13 cellular contexts compared by ENCODE assay signal in the genomic region with DNA sequence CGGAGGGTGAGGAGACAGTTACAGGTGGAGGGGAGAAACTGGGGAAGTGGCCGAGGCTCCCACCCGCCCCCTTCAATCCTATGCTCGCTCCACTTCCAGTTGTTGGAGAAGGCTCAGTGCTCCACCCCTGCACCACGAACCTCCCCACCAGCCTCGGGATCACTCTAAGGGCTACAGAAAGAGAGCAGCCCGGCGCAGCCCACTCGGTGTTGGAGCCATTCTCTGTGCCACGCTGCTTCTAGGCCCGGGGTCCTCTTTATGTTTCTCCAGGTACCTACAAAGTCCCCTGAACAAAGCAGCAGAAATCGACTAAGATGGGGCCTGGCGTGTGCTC. TPM values are rescaled to one million over a fixed set of nuclear protein-coding genes. Genes with fewer than 3 reads are reported as not detected.
DNase-seq lines count a peak whose midpoint lies in the region; ATAC-seq and TF ChIP-seq lines count a peak whose summit lies in the region.
"Had no signal": no experiment of that assay in that cellular context is flagged by ENCODE, and none has a peak within 500 bp of the region (broad histone marks: within the 10 kb centered on the region; RNA-seq: fewer than 3 reads in every experiment).

No MANE protein-coding gene starts in this region.

- no peak overlapping the region for H3K4me3 Mint-ChIP-seq in dendritic cell treated with granulocyte-macrophage colony-stimulating factor and Interleukin-4, amounts not matched to agents 40 ng/mL and 50 ng/mL, for 4 days
- H3K4me3 Mint-ChIP-seq in activated T-helper 17 cell treated with anti-CD3 and anti-CD28 coated beads, Interleukin-2, amount 50 U/mL, for 72 hours, result no peak overlapping the region
- H3K4me3 Mint-ChIP-seq: activated naive CD4-positive, alpha-beta T cell treated with anti-CD3 and anti-CD28 coated beads, Interleukin-2, amount 50 U/mL, for 24 hours; naive thymus-derived CD4-positive, alpha-beta T cell had no signal

- H2BK15ac ChIP-seq in IMR-90 (ENCODE audit: low read depth, low read length) (peak overlapping the region; percentile 95; the same call in 2 of the 3 replicates), mesenchymal stem cell (ENCODE audit: low read depth, poor library complexity, severe bottlenecking) (peak overlapping the region; percentile 39)

- H3K18ac ChIP-seq in IMR-90 (ENCODE audit: low read depth, low read length) (peak overlapping the region; percentile 79), mesenchymal stem cell (ENCODE audit: low read depth in 1 of 2, low read length in 2 of 2) (peak overlapping the region; percentile 96 to 99)

- H2AK5ac ChIP-seq in IMR-90 (ENCODE audit: low read depth, low read length), result peak overlapping the region; percentile 97
- H2AK5ac ChIP-seq in mesenchymal stem cell (ENCODE audit: low read length, severe bottlenecking), result peak overlapping the region; percentile 100

- H4K5ac ChIP-seq in IMR-90 (ENCODE audit: low read depth, low read length), result peak overlapping the region; percentile 95

- peaks cover 17 to 76% of the 10 kb centered on the region in 2 experiments for H3K79me1 ChIP-seq in IMR-90 (ENCODE audit: low read depth in 1 of 2, low read length in 2 of 2)
- peaks cover 14% of the 10 kb centered on the region for H3K79me1 ChIP-seq in mesenchymal stem cell (replicated peaks; ENCODE audit: low read length, poor library complexity, severe bottlenecking)

- no peak for DNase-seq in IMR-90
- no peak for DNase-seq in mesenchymal stem cell
- DNase-seq in mucosa of gallbladder (ENCODE audit: low spot score), result no peak
- DNase-seq: activated CD4-positive, CD25-positive, alpha-beta regulatory T cell; naive thymus-derived CD4-positive, alpha-beta T cell; NCI-H1417 had no signal

- H3K4me3 ChIP-seq in IMR-90 (ENCODE audit: insufficient read depth, low read depth, low read length), result no peak overlapping the region
- peak overlapping the region in 1 of 2 experiments; percentile 69 for H3K4me3 ChIP-seq in mesenchymal stem cell (ENCODE audit: insufficient read depth in 1 of 2, low read depth in 1 of 2, low read length in 2 of 2)
- peak overlapping the region in 1 of 2 donors; percentile 29 for H3K4me3 ChIP-seq in stomach smooth muscle (ENCODE audit: low read length in 2 of 2)

- in situ Hi-C loops in IMR-90 (cut with MboI; ENCODE audit: low sequenced_read_pairs), result no loop called here

- H3K14ac ChIP-seq in IMR-90 (replicated peaks; ENCODE audit: low read depth, low read length) (peak overlapping the region; percentile 98), mesenchymal stem cell (ENCODE audit: low read length in 2 of 2) (peak overlapping the region in 1 of 2 experiments; percentile 89)

- peak overlapping the region; percentile 75 for H3K9ac ChIP-seq in IMR-90 (ENCODE audit: low read depth, low read length)
- peak overlapping the region; percentile 82 for H3K9ac ChIP-seq in mesenchymal stem cell (ENCODE audit: low read length)
- no peak overlapping the region for H3K9ac ChIP-seq in stomach smooth muscle (ENCODE audit: low read length in 2 of 2)

- H2BK5ac ChIP-seq in IMR-90 (ENCODE audit: low read depth, low read length, poor library complexity, severe bottlenecking), result peak overlapping the region; percentile 98
- H2BK5ac ChIP-seq in mesenchymal stem cell (ENCODE audit: low read depth, low read length, poor library complexity, severe bottlenecking), result peak overlapping the region; percentile 94

- H3K36me3 ChIP-seq in IMR-90 (ENCODE audit: control insufficient read depth, insufficient read depth, low read length) (peaks cover 22% of the 10 kb centered on the region), mesenchymal stem cell (ENCODE audit: control insufficient read depth in 1 of 2, insufficient read depth in 2 of 2, low read depth in 1 of 2, low read length in 2 of 2) (peaks cover 21 to 69% of the 10 kb centered on the region in 2 experiments), stomach smooth muscle (ENCODE audit: control insufficient read depth in 2 of 2, insufficient read depth in 2 of 2, low read length in 2 of 2) (no peaks in the 10 kb centered on the region)

- H3K27ac Mint-ChIP-seq in dendritic cell treated with granulocyte-macrophage colony-stimulating factor and Interleukin-4, amounts not matched to agents 40 ng/mL and 50 ng/mL, for 4 days, result peak overlapping the region; percentile 77
- H3K27ac Mint-ChIP-seq in activated T-helper 17 cell treated with anti-CD3 and anti-CD28 coated beads, Interleukin-2, amount 50 U/mL, for 72 hours, result no peak overlapping the region
- H3K27ac Mint-ChIP-seq: activated naive CD4-positive, alpha-beta T cell treated with anti-CD3 and anti-CD28 coated beads, Interleukin-2, amount 50 U/mL, for 24 hours; naive thymus-derived CD4-positive, alpha-beta T cell had no signal

- H3K4me1 Mint-ChIP-seq in dendritic cell treated with granulocyte-macrophage colony-stimulating factor and Interleukin-4, amounts not matched to agents 40 ng/mL and 50 ng/mL, for 4 days (ENCODE audit: low read depth), result peaks cover 57% of the 10 kb centered on the region
- no peaks in the 10 kb centered on the region for H3K4me1 Mint-ChIP-seq in activated T-helper 17 cell treated with anti-CD3 and anti-CD28 coated beads, Interleukin-2, amount 50 U/mL, for 72 hours
- H3K4me1 Mint-ChIP-seq: activated naive CD4-positive, alpha-beta T cell treated with anti-CD3 and anti-CD28 coated beads, Interleukin-2, amount 50 U/mL, for 24 hours had no signal

- H3K27me3 Mint-ChIP-seq in dendritic cell treated with granulocyte-macrophage colony-stimulating factor and Interleukin-4, amounts not matched to agents 40 ng/mL and 50 ng/mL, for 4 days, result peaks cover 2% of the 10 kb centered on the region
- peaks cover 6% of the 10 kb centered on the region for H3K27me3 Mint-ChIP-seq in activated T-helper 17 cell treated with anti-CD3 and anti-CD28 coated beads, Interleukin-2, amount 50 U/mL, for 72 hours
- H3K27me3 Mint-ChIP-seq: activated naive CD4-positive, alpha-beta T cell treated with anti-CD3 and anti-CD28 coated beads, Interleukin-2, amount 50 U/mL, for 24 hours; naive thymus-derived CD4-positive, alpha-beta T cell had no signal

- peak overlapping the region; percentile 98 for H2BK20ac ChIP-seq in IMR-90 (ENCODE audit: low read depth, low read length)

- H3K4me2 ChIP-seq in IMR-90 (ENCODE audit: low read depth, low read length) (peak overlapping the region; percentile 45), mesenchymal stem cell (ENCODE audit: low read length, poor library complexity, severe bottlenecking) (no peak overlapping the region)

- H3K9me1 ChIP-seq in IMR-90 (ENCODE audit: insufficient read depth, low read length), result peaks cover 25% of the 10 kb centered on the region

- 43% methylated on average over 3 of the region's 13 CpGs; no CpG with 5 or more reads in 1 of the 2 experiments for WGBS in IMR-90 (ENCODE audit: extremely low coverage in 2 of 2, insufficient read length in 1 of 2), 2 experiments
- 55% methylated on average over 13 of the region's 13 CpGs for WGBS in mesenchymal stem cell

- TF ChIP-seq CTCF in IMR-90 (conservative IDR thresholded peaks at IDR 0.05; ENCODE audit: low read depth, low read length), result no peak

- no peaks in the 10 kb centered on the region for H3K9me3 Mint-ChIP-seq in dendritic cell treated with granulocyte-macrophage colony-stimulating factor and Interleukin-4, amounts not matched to agents 40 ng/mL and 50 ng/mL, for 4 days
- no peaks in the 10 kb centered on the region for H3K9me3 Mint-ChIP-seq in activated T-helper 17 cell treated with anti-CD3 and anti-CD28 coated beads, Interleukin-2, amount 50 U/mL, for 72 hours
- H3K9me3 Mint-ChIP-seq: activated naive CD4-positive, alpha-beta T cell treated with anti-CD3 and anti-CD28 coated beads, Interleukin-2, amount 50 U/mL, for 24 hours; naive thymus-derived CD4-positive, alpha-beta T cell had no signal

- H2AFZ ChIP-seq in IMR-90 (replicated peaks; ENCODE audit: low read length, poor library complexity) (peak overlapping the region; percentile 86), mesenchymal stem cell (ENCODE audit: low read depth, low read length) (no peak overlapping the region)

- no peak; the same call in 1 of the 2 replicates for TF ChIP-seq POLR2A in IMR-90 (IDR thresholded peaks at IDR 0.05; ENCODE audit: low read depth, low read length)

- H3K56ac ChIP-seq in IMR-90 (ENCODE audit: extremely low read depth, insufficient read depth, low read length), result peak overlapping the region; percentile 99

- peak overlapping the region; percentile 98 for H3K27ac ChIP-seq in IMR-90 (ENCODE audit: insufficient read depth, low read length)
- peak overlapping the region; percentile 92 for H3K27ac ChIP-seq in mesenchymal stem cell (ENCODE audit: low read length, poor library complexity, severe bottlenecking)
- H3K27ac ChIP-seq in stomach smooth muscle (ENCODE audit: low read length), result peak overlapping the region; percentile 55

- H4K8ac ChIP-seq in IMR-90 (ENCODE audit: low read depth in 2 of 2, low read length in 2 of 2), result peak overlapping the region; percentile 98 to 100
- H4K8ac ChIP-seq in mesenchymal stem cell (ENCODE audit: low read length), result peak overlapping the region; percentile 99

- no peaks in the 10 kb centered on the region for H3K27me3 ChIP-seq in IMR-90 (ENCODE audit: control insufficient read depth, insufficient read depth, low read length)
- H3K27me3 ChIP-seq in mesenchymal stem cell (ENCODE audit: control insufficient read depth in 1 of 2, insufficient read depth in 1 of 2, low read length in 2 of 2), result no peaks in the 10 kb centered on the region
- no peaks in the 10 kb centered on the region for H3K27me3 ChIP-seq in stomach smooth muscle (ENCODE audit: control insufficient read depth in 1 of 2, insufficient read depth in 2 of 2, low read length in 2 of 2)

- intact Hi-C loops in IMR-90 (cut with micrococcal nuclease), result loop anchor here (1.0 kb wide), 1 partner anchor 11 kb away; no protein-coding TSS in a partner anchor
- intact Hi-C loops in dendritic cell treated with granulocyte-macrophage colony-stimulating factor and Interleukin-4, amounts not matched to agents 40 ng/mL and 50 ng/mL, for 4 days (cut with micrococcal nuclease), result no loop called here

- peak overlapping the region; percentile 98 for H2BK12ac ChIP-seq in mesenchymal stem cell (ENCODE audit: low read length in 2 of 2)

- ATAC-seq in IMR-90 (ENCODE audit: low read depth) (no peak), HG02678 (IDR thresholded peaks at IDR 0.05; ENCODE audit: unreplicated experiment) (no peak), HG03097 (IDR thresholded peaks at IDR 0.05; ENCODE audit: low FRiP score, unreplicated experiment) (no peak)
- no peak for ATAC-seq in activated T-helper 17 cell treated with anti-CD3 and anti-CD28 coated beads, Interleukin-2, amount 50 U/mL, for 72 hours (replicated peaks)

- peak overlapping the region; percentile 100 for H2BK120ac ChIP-seq in IMR-90 (ENCODE audit: low read depth, low read length)
- H2BK120ac ChIP-seq in mesenchymal stem cell (ENCODE audit: low read depth, low read length), result peak overlapping the region; percentile 96

- CTCF ChIA-PET in IMR-90 (lab: Yijun Ruan, JAX), result interaction anchor here (0.9 kb wide), 1 partner anchor 8 kb away, joined by 5 read pairs; no protein-coding TSS in a partner anchor

- H4K91ac ChIP-seq in IMR-90 (ENCODE audit: insufficient read depth, low read depth, low read length) (peak overlapping the region; percentile 99), mesenchymal stem cell (ENCODE audit: low read length) (peak overlapping the region; percentile 99)

- dilution Hi-C loops in IMR-90 (cut with HindIII; ENCODE audit: low sequenced_read_pairs, unreplicated experiment), result no loop called here

- H3K36me3 Mint-ChIP-seq in dendritic cell treated with granulocyte-macrophage colony-stimulating factor and Interleukin-4, amounts not matched to agents 40 ng/mL and 50 ng/mL, for 4 days (ENCODE audit: low read depth), result no peaks in the 10 kb centered on the region
- H3K36me3 Mint-ChIP-seq in activated T-helper 17 cell treated with anti-CD3 and anti-CD28 coated beads, Interleukin-2, amount 50 U/mL, for 72 hours (ENCODE audit: low read depth), result no peaks in the 10 kb centered on the region
- H3K36me3 Mint-ChIP-seq: activated naive CD4-positive, alpha-beta T cell treated with anti-CD3 and anti-CD28 coated beads, Interleukin-2, amount 50 U/mL, for 24 hours had no signal

- peaks cover 10% of the 10 kb centered on the region; the same call in 1 of the 2 replicates for H4K20me1 ChIP-seq in IMR-90 (ENCODE audit: insufficient read depth, low read length)

- POLR2A ChIA-PET in IMR-90 (lab: Charles Lee; ENCODE audit: unreplicated experiment), result interaction anchor here (0.8 to 1.4 kb wide), 2 partner anchors 11 to 12 kb away, joined by 3 to 5 read pairs; a partner anchor contains a TSS

- H3K4me1 ChIP-seq in IMR-90 (ENCODE audit: control insufficient read depth, insufficient read depth, low read length) (peaks cover 61% of the 10 kb centered on the region), mesenchymal stem cell (ENCODE audit: control insufficient read depth, insufficient read depth, low read depth, low read length) (peaks cover 77% of the 10 kb centered on the region), stomach smooth muscle (ENCODE audit: control insufficient read depth, insufficient read depth, low read length) (peaks cover 59% of the 10 kb centered on the region)

- H3K4ac ChIP-seq in IMR-90 (ENCODE audit: low read depth, low read length) (peak overlapping the region; percentile 100), mesenchymal stem cell (ENCODE audit: low read depth in 1 of 2, low read length in 2 of 2) (peak overlapping the region; percentile 97 to 99)

- peak overlapping the region; percentile 99 for H3K23ac ChIP-seq in IMR-90 (ENCODE audit: low read depth, low read length)
- peak overlapping the region in 1 of 2 experiments; percentile 79 for H3K23ac ChIP-seq in mesenchymal stem cell (ENCODE audit: low read length in 2 of 2)

- peak overlapping the region; percentile 100 for H2AK9ac ChIP-seq in IMR-90 (replicated peaks; ENCODE audit: low read depth, low read length, poor library complexity)

- TF ChIP-seq RAD21 in IMR-90 (IDR thresholded peaks at IDR 0.05; ENCODE audit: low read length), result no peak

- BruUV-seq in IMR-90 (replicated peaks; lab: Mats Ljungman, UMichigan), result no TSS peak

- H3K9me3 ChIP-seq in IMR-90 (ENCODE audit: control insufficient read depth, insufficient read depth, low read length) (no peaks in the 10 kb centered on the region), mesenchymal stem cell (ENCODE audit: control insufficient read depth, low read length) (no peaks in the 10 kb centered on the region), stomach smooth muscle (ENCODE audit: control insufficient read depth in 2 of 2, low read length in 2 of 2) (no peaks in the 10 kb centered on the region)

RNA-seq across cellular contexts. Expression of a gene that starts 12.0 kb away (rescaled TPM):
- total RNA-seq in IMR-90 (2012; rRNA removed), result 81.9 and 108 TPM in 2 replicates
- polyA plus RNA-seq in IMR-90 (2012; rRNA removed), result 122 and 124 TPM in 2 replicates
- polyA plus RNA-seq in IMR-90 (2012; cell fraction: cytosol; rRNA removed), result 69.9 and 116 TPM in 2 replicates
- polyA plus RNA-seq in IMR-90 (2012; cell fraction: nucleus; rRNA removed; ENCODE audit: low replicate concordance), result 238 and 330 TPM in 2 replicates
- 203 TPM for polyA plus RNA-seq in mesenchymal stem cell (2013, experiment 1 of 2)
- polyA plus RNA-seq in mesenchymal stem cell (2013, experiment 2 of 2), result 211 TPM
- total RNA-seq in mucosa of gallbladder, result 97.8 TPM
- under 1 TPM; 0.26 to 0.76 TPM for total RNA-seq in activated T-helper 17 cell treated with anti-CD3 and anti-CD28 coated beads, Interleukin-2, amount 50 U/mL, for 72 hours
- total RNA-seq: Calu3 had no signal

RNA-seq across cellular contexts. Expression of a gene that starts 22.9 kb away (rescaled TPM):
- total RNA-seq in IMR-90 (2012; rRNA removed), result 0.18 TPM in 1 of 2 replicates, not detected in the other
- 0.22 and 0.24 TPM in 2 replicates for polyA plus RNA-seq in IMR-90 (2012; rRNA removed)
- polyA plus RNA-seq in IMR-90 (2012; cell fraction: cytosol; rRNA removed), result 0.22 and 0.56 TPM in 2 replicates
- 0.28 and 0.41 TPM in 2 replicates for polyA plus RNA-seq in IMR-90 (2012; cell fraction: nucleus; rRNA removed; ENCODE audit: low replicate concordance)
- polyA plus RNA-seq in mesenchymal stem cell (2013, experiment 1 of 2), result 0.08 TPM
- polyA plus RNA-seq in mesenchymal stem cell (2013, experiment 2 of 2), result 0.03 TPM
- 0.29 TPM for total RNA-seq in mucosa of gallbladder
- not detected for total RNA-seq in activated T-helper 17 cell treated with anti-CD3 and anti-CD28 coated beads, Interleukin-2, amount 50 U/mL, for 72 hours
- total RNA-seq: Calu3; naive thymus-derived CD4-positive, alpha-beta T cell had no signal
- polyA plus RNA-seq: naive thymus-derived CD4-positive, alpha-beta T cell had no signal

RNA-seq across cellular contexts. Expression of a gene that starts 46.2 kb away (rescaled TPM):
- under 0.01 TPM in 1 of 2 replicates, not detected in the other for total RNA-seq in IMR-90 (2012; rRNA removed)
- polyA plus RNA-seq in IMR-90 (2012; rRNA removed), result not detected in 2 replicates
- 0.01 TPM in 1 of 2 replicates, not detected in the other for polyA plus RNA-seq in IMR-90 (2012; cell fraction: cytosol; rRNA removed)
- 0.08 and 0.16 TPM in 2 replicates for polyA plus RNA-seq in IMR-90 (2012; cell fraction: nucleus; rRNA removed; ENCODE audit: low replicate concordance)
- polyA plus RNA-seq in mesenchymal stem cell (2013, experiment 1 of 2), result not detected
- not detected for polyA plus RNA-seq in mesenchymal stem cell (2013, experiment 2 of 2)
- total RNA-seq in mucosa of gallbladder, result not detected
- not detected for total RNA-seq in activated T-helper 17 cell treated with anti-CD3 and anti-CD28 coated beads, Interleukin-2, amount 50 U/mL, for 72 hours
- total RNA-seq: Calu3; naive thymus-derived CD4-positive, alpha-beta T cell had no signal
- polyA plus RNA-seq: naive thymus-derived CD4-positive, alpha-beta T cell had no signal

RNA-seq across cellular contexts. Expression of a gene that starts 57.3 kb away (rescaled TPM):
- under 0.01 and 0.36 TPM in 2 replicates for total RNA-seq in IMR-90 (2012; rRNA removed)
- polyA plus RNA-seq in IMR-90 (2012; rRNA removed), result 0.07 and 0.14 TPM in 2 replicates
- 0.03 and 0.08 TPM in 2 replicates for polyA plus RNA-seq in IMR-90 (2012; cell fraction: cytosol; rRNA removed)
- polyA plus RNA-seq in IMR-90 (2012; cell fraction: nucleus; rRNA removed; ENCODE audit: low replicate concordance), result 0.33 and 0.72 TPM in 2 replicates
- polyA plus RNA-seq in mesenchymal stem cell (2013, experiment 1 of 2), result 0.06 TPM
- 0.12 TPM for polyA plus RNA-seq in mesenchymal stem cell (2013, experiment 2 of 2)
- total RNA-seq in mucosa of gallbladder, result 91.9 TPM
- 1 to 10 TPM in 1 of 2 donors, under 1 TPM in 1; 0.87 to 2.8 TPM for total RNA-seq in activated T-helper 17 cell treated with anti-CD3 and anti-CD28 coated beads, Interleukin-2, amount 50 U/mL, for 72 hours
- total RNA-seq: Calu3 had no signal

Comparison
In these comparisons a context has a peak if more than half of its experiments do, and no peak if none do; other contexts are left out.
1. H3K9ac ChIP-seq: peak in IMR-90 (single experiment) and mesenchymal stem cell (single experiment); none in stomach smooth muscle (0 of 2).
2. RNA of a gene that starts 12.0 kb away (total RNA-seq): 81.9 to 108 TPM in IMR-90 and 97.8 TPM in mucosa of gallbladder (single experiment); 0.26 to 0.76 TPM in activated T-helper 17 cell treated with anti-CD3 and anti-CD28 coated beads, Interleukin-2, amount 50 U/mL, for 72 hours; every median in the first group is over 10 times any median in the second.
3. Peak in every context shown above with its lines, with median percentiles within 50 percentile points of each other: H3K27ac ChIP-seq.